9 cellular contexts compared by ENCODE assay signal in genomic region chr7:131188367-131189339, GRCh38.
DNase-seq lines count a peak whose midpoint lies in the region; ATAC-seq and TF ChIP-seq lines count a peak whose summit lies in the region.
"Had no signal": no experiment of that assay in that cellular context is flagged by ENCODE, and none has a peak within 500 bp of the region (broad histone marks: within the 10 kb centered on the region; RNA-seq: fewer than 3 reads in every experiment).

No MANE protein-coding gene starts in this region.

- intact Hi-C loops in A673 (cut with micrococcal nuclease; ENCODE audit: unreplicated experiment) (no loop called here), thyroid gland (cut with DNase I) (no loop called here)
- intact Hi-C loops in naive thymus-derived CD4-positive, alpha-beta T cell (cut with micrococcal nuclease): loop anchor here (1.0 to 10.0 kb wide), 8 partner anchors 43 to 236 kb away; partner anchors contain the start of gene MKLN1 (in 1 of the 2)

- H3K27ac Mint-ChIP-seq in naive thymus-derived CD4-positive, alpha-beta T cell: peak overlapping the region in 4 of 9 donors; percentile 15 to 86 (median 52)
- H3K27ac Mint-ChIP-seq: nephron had no signal

- POLR2A ChIA-PET in A673 (lab: Charles Lee; ENCODE audit: low non-redundant PET): interaction anchor here (0.6 kb wide), 1 partner anchor 275 kb away, joined by 4 read pairs; no protein-coding TSS in a partner anchor
- POLR2A ChIA-PET in naive thymus-derived CD4-positive, alpha-beta T cell (lab: Charles Lee): interaction anchor here (0.6 kb wide), 2 partner anchors 84 to 196 kb away, joined by 3 read pairs; no protein-coding TSS in a partner anchor

- H3K36me3 ChIP-seq in A673 (ENCODE audit: insufficient read depth, low read length, poor library complexity, severe bottlenecking) (no peaks in the 10 kb centered on the region), thyroid gland (no peaks in the 10 kb centered on the region)
- H3K36me3 ChIP-seq in naive thymus-derived CD4-positive, alpha-beta T cell (ENCODE audit: control insufficient read depth in 2 of 3, insufficient read depth in 3 of 3, low read length in 3 of 3): no peaks in the 10 kb centered on the region

- CTCF ChIA-PET in A673 (lab: Charles Lee): no interaction called here
- CTCF ChIA-PET in naive thymus-derived CD4-positive, alpha-beta T cell (lab: Charles Lee): no interaction called here

- H3K4me3 ChIP-seq in A673 (ENCODE audit: low read depth, low read length, poor library complexity, severe bottlenecking) (no peak overlapping the region), thyroid gland (replicated peaks in 1 of 3) (no peak overlapping the region)
- no peak overlapping the region for H3K4me3 ChIP-seq in naive thymus-derived CD4-positive, alpha-beta T cell (ENCODE audit: low read length)

- peak overlapping the region in 2 of 10 donors; percentile 27 to 56 for H3K4me3 Mint-ChIP-seq in naive thymus-derived CD4-positive, alpha-beta T cell
- H3K4me3 Mint-ChIP-seq: nephron had no signal

- TF ChIP-seq CTCF in A673 (conservative IDR thresholded peaks at IDR 0.05; ENCODE audit: low read depth, low read length) (no peak), thyroid gland (IDR thresholded peaks at IDR 0.05) (no peak)

- H3K27me3 ChIP-seq in A673 (replicated peaks; ENCODE audit: insufficient read depth, low read depth, low read length, poor library complexity): no peaks in the 10 kb centered on the region
- no peaks in the 10 kb centered on the region for H3K27me3 ChIP-seq in naive thymus-derived CD4-positive, alpha-beta T cell (ENCODE audit: control insufficient read depth in 2 of 2, insufficient read depth in 2 of 2, low read length in 2 of 2)
- no peaks in the 10 kb centered on the region for H3K27me3 ChIP-seq in thyroid gland

- H3K36me3 Mint-ChIP-seq in naive thymus-derived CD4-positive, alpha-beta T cell: no peaks in the 10 kb centered on the region

- peak; percentile 76 for ATAC-seq in GM18520 (IDR thresholded peaks at IDR 0.05; ENCODE audit: unreplicated experiment)
- peak; percentile 79 for ATAC-seq in HG03196 (IDR thresholded peaks at IDR 0.05; ENCODE audit: unreplicated experiment)
- ATAC-seq in naive thymus-derived CD4-positive, alpha-beta T cell: peak; percentile 95

- H3K9me3 Mint-ChIP-seq in naive thymus-derived CD4-positive, alpha-beta T cell: no peaks in the 10 kb centered on the region
- H3K9me3 Mint-ChIP-seq: nephron had no signal

- TF ChIP-seq POLR2A in thyroid gland (IDR thresholded peaks at IDR 0.05): no peak

- H3K27ac ChIP-seq in A673 (ENCODE audit: low read depth, low read length, poor library complexity, severe bottlenecking) (no peak overlapping the region), thyroid gland (peak overlapping the region in 2 of 3 donors; percentile 6 to 49)
- no peak overlapping the region for H3K27ac ChIP-seq in naive thymus-derived CD4-positive, alpha-beta T cell (ENCODE audit: low read depth, low read length)

- peaks cover 5 to 51% (median 16%) of the 10 kb centered on the region in 7 donors for H3K4me1 Mint-ChIP-seq in naive thymus-derived CD4-positive, alpha-beta T cell
- H3K4me1 Mint-ChIP-seq: nephron had no signal

- H3K4me1 ChIP-seq in A673 (ENCODE audit: insufficient read depth, low read length, poor library complexity, severe bottlenecking) (no peaks in the 10 kb centered on the region), thyroid gland (peaks cover 31 to 46% of the 10 kb centered on the region in 2 donors)
- H3K4me1 ChIP-seq in naive thymus-derived CD4-positive, alpha-beta T cell (ENCODE audit: control insufficient read depth in 2 of 2, insufficient read depth in 2 of 2, low read length in 2 of 2): peaks cover 15 to 28% of the 10 kb centered on the region in 2 donors

- 77 to 86% methylated on average over 8 of the region's 8 CpGs for WGBS in thyroid gland, 2 donors

- TSS peak; percentile 80 for BruUV-seq in A673 (replicated peaks; lab: Mats Ljungman, UMichigan)

- H3K9me3 ChIP-seq in A673 (ENCODE audit: low read depth, low read length, poor library complexity, severe bottlenecking): no peaks in the 10 kb centered on the region
- no peaks in the 10 kb centered on the region for H3K9me3 ChIP-seq in naive thymus-derived CD4-positive, alpha-beta T cell (ENCODE audit: control insufficient read depth in 2 of 3, low read length in 3 of 3)
- no peaks in the 10 kb centered on the region for H3K9me3 ChIP-seq in thyroid gland

- DNase-seq in A673 (ENCODE audit: low spot score): peak; percentile 83
- peak in 4 of 5 donors; percentile 28 to 95 (median 40) for DNase-seq in T-helper 1 cell
- DNase-seq in amniotic stem cell (lab: John Stamatoyannopoulos, UW): peak; percentile 91
- DNase-seq in naive thymus-derived CD4-positive, alpha-beta T cell: peak; percentile 5 to 62 (median 29)
- DNase-seq in thyroid gland: peak; percentile 17 to 37
- DNase-seq in NCI-H1694 (lab: John Stamatoyannopoulos, UW): no peak

- H3K27me3 Mint-ChIP-seq in naive thymus-derived CD4-positive, alpha-beta T cell: no peaks in the 10 kb centered on the region

Comparison
In these comparisons a context has a peak if more than half of its experiments do, and no peak if none do; other contexts are left out.
1. H3K27ac ChIP-seq: peak in thyroid gland (2 of 3); none in A673 (single experiment) and naive thymus-derived CD4-positive, alpha-beta T cell (single experiment).
2. intact Hi-C loops: an anchor here in naive thymus-derived CD4-positive, alpha-beta T cell (1.0 to 10.0 kb wide); none called in A673 and thyroid gland.
3. Peak in every context shown above with its lines, with median percentiles within 50 percentile points of each other: ATAC-seq.